In genomic region chr2:1850031-1850430, GRCh38 we compare ENCODE assay signal across 28 cellular contexts.
"Had no signal": no experiment of that assay in that cellular context is flagged by ENCODE, and none has a peak within 500 bp of the region (broad histone marks: within the 10 kb centered on the region; RNA-seq: fewer than 3 reads in every experiment).

No MANE protein-coding gene starts in this region.

- DNase-seq: activated B cell treated with CpG ODN at 0.5 μM for 24 hours; activated CD4-positive, alpha-beta memory T cell treated with anti-CD3 and anti-CD28 coated beads for 36 hours; activated CD4-positive, alpha-beta T cell treated with anti-CD3 and anti-CD28 coated beads for 4 hours; activated CD4-positive, alpha-beta T cell treated with anti-CD3 and anti-CD28 coated beads, Interleukin-2, amount 10 ng/mL, durations not matched to agents 24 days and 14 days; activated CD4-positive, alpha-beta T cell treated with anti-CD3 and anti-CD28 coated beads, Interleukin-2, amount 50 U/mL, for 1 hour; activated CD4-positive, alpha-beta T cell treated with anti-CD3 and anti-CD28 coated beads, Interleukin-2, amount 50 U/mL, for 4 hours; activated CD4-positive, CD25-positive, alpha-beta regulatory T cell treated with anti-CD3 and anti-CD28 coated beads, Interleukin-2, amount 50 U/mL, for 72 hours; activated CD8-positive, alpha-beta memory T cell treated with anti-CD3 and anti-CD28 coated beads, Interleukin-2, amount 50 U/mL, for 4 hours; activated CD8-positive, alpha-beta T cell treated with anti-CD3 and anti-CD28 coated beads for 36 hours; activated effector memory CD4-positive, alpha-beta T cell treated with anti-CD3 and anti-CD28 coated beads, Interleukin-2, amount 50 U/mL, for 16 hours; activated gamma-delta T cell treated with Interleukin-2 at 50 U/mL for 16 hours; activated naive CD4-positive, alpha-beta T cell; activated naive CD4-positive, alpha-beta T cell treated with anti-CD3 and anti-CD28 coated beads, Interleukin-2, amount 10 ng/mL, durations not matched to agents 7 days and 5 days; activated naive CD8-positive, alpha-beta T cell treated with anti-CD3 and anti-CD28 coated beads, Interleukin-2, amount 10 ng/mL, durations not matched to agents 7 days and 5 days; activated naive CD8-positive, alpha-beta T cell treated with anti-CD3 and anti-CD28 coated beads, Interleukin-2, amount 50 U/mL, for 24 hours; activated T-cell treated with anti-CD3 and anti-CD28 coated beads for 4 hours; activated T-cell treated with anti-CD3 and anti-CD28 coated beads, Interleukin-2, amount 50 U/mL, for 1 hour; activated T-cell treated with anti-CD3 and anti-CD28 coated beads, Interleukin-2, amount 50 U/mL, for 4 hours; activated T-cell treated with anti-CD3 and anti-CD28 coated beads, Interleukin-2, amount 50 U/mL, for 72 hours; cerebellar nuclear complex; T-helper 2 cell; T-helper 9 cell had no signal

- FAIRE-seq: bronchial epithelial cell, TTC549 had no signal

- H3K9me3 ChIP-seq: ascending aorta had no signal

- H3K27me3 ChIP-seq: ascending aorta had no signal

- ATAC-seq: activated CD8-positive, alpha-beta T cell treated with anti-CD3 and anti-CD28 coated beads for 36 hours; activated naive CD8-positive, alpha-beta T cell treated with anti-CD3 and anti-CD28 coated beads, Interleukin-2, amount 50 U/mL, for 24 hours; activated T-cell treated with anti-CD3 and anti-CD28 coated beads, Interleukin-2, amount 50 U/mL, for 4 hours; activated T-cell treated with anti-CD3 and anti-CD28 coated beads, Interleukin-2, amount 50 U/mL, for 72 hours; activated T-helper 17 cell treated with anti-CD3 and anti-CD28 coated beads, Interleukin-2, amount 50 U/mL, for 72 hours had no signal

- H3K4me3 ChIP-seq: ascending aorta, cardiac muscle cell had no signal

- H3K27ac ChIP-seq: ascending aorta, cardiac muscle cell, VCaP had no signal

- H3K36me3 ChIP-seq: ascending aorta, cardiac muscle cell had no signal
